Comparison of ENCODE assay signal across 24 cellular contexts in genomic region chr11:106983251-106983650, GRCh38. TPM values are rescaled to one million over a fixed set of nuclear protein-coding genes. Genes with fewer than 3 reads are reported as not detected.
"Had no signal": no experiment of that assay in that cellular context is flagged by ENCODE, and none has a peak within 500 bp of the region (broad histone marks: within the 10 kb centered on the region; RNA-seq: fewer than 3 reads in every experiment).

No MANE protein-coding gene starts in this region.

- FAIRE-seq: bronchial epithelial cell had no signal

- H3K9me3 ChIP-seq: left lung, thoracic aorta, upper lobe of left lung had no signal

- H2AFZ ChIP-seq: hepatocyte had no signal

- H3K4me3 ChIP-seq: hepatocyte, left lung, smooth muscle cell, thoracic aorta, upper lobe of left lung had no signal

- ATAC-seq: activated T-helper 17 cell treated with anti-CD3 and anti-CD28 coated beads, Interleukin-2, amount 50 U/mL, for 72 hours; left lung; natural killer cell; sciatic nerve; stimulated activated naive B cell treated with anti-CD40 and anti-IgM and Interleukin-4, amounts not matched to agents 10 μg/mL and 1 μg/mL and 100 μg/mL, for 72 hours had no signal

- H3K4me1 ChIP-seq: upper lobe of left lung had no signal

- H3K27ac ChIP-seq: epithelial cell of prostate, hepatocyte, left lung, thoracic aorta had no signal

- H3K4me2 ChIP-seq: hepatocyte, smooth muscle cell had no signal

- H3K36me3 ChIP-seq: left lung, thoracic aorta, upper lobe of left lung had no signal

- H3K79me2 ChIP-seq: hepatocyte had no signal

- H3K27me3 ChIP-seq: hepatocyte, left lung, upper lobe of left lung had no signal

- DNase-seq: activated naive CD4-positive, alpha-beta T cell; activated T-cell treated with anti-CD3 and anti-CD28 coated beads, Interleukin-2, amount 50 U/mL, for 1 hour; amniotic stem cell; cerebellar nuclear complex; cortex of kidney; foreskin fibroblast; immature natural killer cell; left lung; mammary epithelial cell; midbrain; natural killer cell; stimulated activated CD4-positive, alpha-beta T cell treated with anti-CD3 and anti-CD28 coated beads, Interleukin-2, amount 100 ng/mL, for 48 hours; stimulated activated CD8-positive, alpha-beta memory T cell treated with anti-CD3 and anti-CD28 coated beads, Interleukin-4, amount 100 ng/mL, for 48 hours; stimulated activated naive B cell treated with anti-CD40 and anti-IgM and Interleukin-4, amounts not matched to agents 10 μg/mL and 1 μg/mL and 100 μg/mL, for 72 hours; T-helper 9 cell; upper lobe of left lung had no signal

RNA-seq across cellular contexts. Expression of gene GUCY1A2, which starts 35.0 kb away (rescaled TPM):
- total RNA-seq: bronchial epithelial cell; T-helper 1 cell treated with Interleukin-12 subunit alpha and Interleukin-12 subunit beta and Interleukin-4 antibody, amounts not matched to agents 30 ng/mL and 1 ng/mL, for 36 hours had no signal
- polyA plus RNA-seq: immature natural killer cell, mammary epithelial cell had no signal
